18 cellular contexts compared by ENCODE assay signal in the genomic region with DNA sequence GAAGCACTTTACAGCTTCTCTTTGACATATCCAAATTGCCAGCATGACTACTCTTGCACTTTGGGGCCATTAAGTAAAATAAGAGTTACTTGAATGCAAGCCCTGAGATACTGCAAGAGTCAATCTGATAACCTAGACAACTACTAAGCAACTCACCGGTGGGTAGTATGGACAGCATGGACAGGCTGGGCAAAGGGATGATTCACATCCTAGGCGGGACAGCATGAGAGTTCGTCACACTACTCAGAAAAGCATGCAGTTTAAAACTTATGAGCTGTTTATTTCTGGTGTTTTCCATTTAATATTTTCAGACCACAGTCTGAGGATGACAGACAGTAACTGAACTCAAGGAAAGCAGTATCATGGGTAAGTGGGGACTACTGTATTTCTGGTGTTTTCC.
A peak's percentile ranks its signal among the peaks of the same experiment; 100 is the strongest.
DNase-seq lines count a peak whose midpoint lies in the region; ATAC-seq and TF ChIP-seq lines count a peak whose summit lies in the region.
"Had no signal": no experiment of that assay in that cellular context is flagged by ENCODE, and none has a peak within 500 bp of the region (broad histone marks: within the 10 kb centered on the region; RNA-seq: fewer than 3 reads in every experiment).

No MANE protein-coding gene starts in this region.

- H2BK120ac ChIP-seq in trophoblast cell (ENCODE audit: insufficient read depth, low read length, poor library complexity) = no peak overlapping the region

- WGBS in trophoblast cell (ENCODE audit: extremely low coverage, insufficient coverage, insufficient read length) = no CpG with 5 or more reads among the region's 3 CpGs
- WGBS in spleen, 5 donors = 89 to 97% (median 92%) methylated on average over 3 of the region's 3 CpGs

- H3K4ac ChIP-seq in trophoblast cell (ENCODE audit: low read depth, low read length) = no peak overlapping the region

- H3K27me3 ChIP-seq in trophoblast cell (ENCODE audit: insufficient read depth, low read length) (no peaks in the 10 kb centered on the region), lower lobe of right lung (ENCODE audit: low read depth) (no peaks in the 10 kb centered on the region), spleen (replicated peaks in 1 of 7) (no peaks in the 10 kb centered on the region)
- H3K27me3 ChIP-seq: dorsolateral prefrontal cortex, left lung, suprapubic skin had no signal

- TF ChIP-seq CTCF in lower lobe of right lung (IDR thresholded peaks at IDR 0.05) = no peak
- no peak for TF ChIP-seq CTCF in spleen (IDR thresholded peaks at IDR 0.05 in 8 of 11, conservative IDR thresholded peaks at IDR 0.05 in 3 of 11)

- H3K9me3 ChIP-seq in trophoblast cell (ENCODE audit: insufficient read depth, low read depth, low read length) (no peaks in the 10 kb centered on the region), lower lobe of right lung (no peaks in the 10 kb centered on the region), spleen (peaks cover 0 to 14% (median 3%) of the 10 kb centered on the region in 8 donors)
- H3K9me3 ChIP-seq: suprapubic skin had no signal

- peak; percentile 83 for ATAC-seq in SK-N-SH treated with all-trans-retinoic acid at 6 μM for 48 hours
- no peak for ATAC-seq in HG03378 (IDR thresholded peaks at IDR 0.05; ENCODE audit: unreplicated experiment)
- ATAC-seq in lower lobe of right lung = no peak
- ATAC-seq: HCT116, left lung had no signal

- no peaks in the 10 kb centered on the region for H3K79me2 ChIP-seq in trophoblast cell (ENCODE audit: control insufficient read depth, insufficient read depth, low read length, poor library complexity)

- H3K36me3 ChIP-seq in trophoblast cell (ENCODE audit: control insufficient read depth in 1 of 2, insufficient read depth in 2 of 2, low read length in 2 of 2) (no peaks in the 10 kb centered on the region), lower lobe of right lung (peaks cover 25% of the 10 kb centered on the region), spleen (peaks cover 0 to 45% (median 24%) of the 10 kb centered on the region in 6 donors)

- no peak overlapping the region for H4K91ac ChIP-seq in trophoblast cell (ENCODE audit: low read depth, low read length)

- H2BK12ac ChIP-seq in trophoblast cell (ENCODE audit: low read length) = no peak overlapping the region

- H3K4me3 ChIP-seq in trophoblast cell (ENCODE audit: low read depth, low read length) (no peak overlapping the region), lower lobe of right lung (no peak overlapping the region), spleen (no peak overlapping the region)
- H3K4me3 ChIP-seq: dorsolateral prefrontal cortex, left lung, suprapubic skin had no signal

- DNase-seq in EL (peak; percentile 68), epithelial cell of prostate (ENCODE audit: low read depth, low spot score) (peak; percentile 3), trophoblast cell (peak; percentile 68 to 76), lower lobe of right lung (no peak), spleen (no peak)
- DNase-seq: activated CD4-positive, alpha-beta T cell treated with anti-CD3 and anti-CD28 coated beads for 1 hour; dorsolateral prefrontal cortex; erythroblast; glutamatergic neuron; left lung; NCI-H187 treated with DMSO at 0.1 percent for 48 hours; NCI-H446 treated with DMSO at 0.1 percent for 48 hours; NK-92 treated with Interleukin-12 subunit alpha and Interleukin-12 subunit beta, amount 100 ng/mL, for 24 hours had no signal

- H3K14ac ChIP-seq in trophoblast cell (ENCODE audit: low read length) = no peak overlapping the region

- intact Hi-C loops in lower lobe of right lung (cut with DNase I) (no loop called here), spleen (cut with DNase I; ENCODE audit: low total_unique reads) (no loop called here)

- H3K4me2 ChIP-seq in trophoblast cell (ENCODE audit: low read length) = no peak overlapping the region

- no peak overlapping the region for H4K8ac ChIP-seq in trophoblast cell (ENCODE audit: low read depth, low read length)

- no peak overlapping the region for H3K27ac ChIP-seq in epithelial cell of prostate
- H3K27ac ChIP-seq in trophoblast cell (ENCODE audit: low read depth, low read length) = no peak overlapping the region
- no peak overlapping the region for H3K27ac ChIP-seq in lower lobe of right lung
- no peak overlapping the region for H3K27ac ChIP-seq in spleen
- H3K27ac ChIP-seq: left lung, RWPE1, suprapubic skin had no signal

- no peak overlapping the region for H3K23ac ChIP-seq in trophoblast cell (ENCODE audit: low read length)

- H4K12ac ChIP-seq in trophoblast cell (ENCODE audit: low read depth, low read length) = no peak overlapping the region

- no peaks in the 10 kb centered on the region for H3K79me1 ChIP-seq in trophoblast cell (ENCODE audit: low read length)

- no peak overlapping the region for H2BK5ac ChIP-seq in trophoblast cell (ENCODE audit: low read depth, low read length, poor library complexity)

- no peak overlapping the region for H2AFZ ChIP-seq in trophoblast cell (ENCODE audit: insufficient read depth, low read length, poor library complexity)

- H3K4me1 ChIP-seq in trophoblast cell (ENCODE audit: control insufficient read depth in 1 of 2, insufficient read depth in 2 of 2, low read length in 2 of 2) = peaks cover 0 to 9% of the 10 kb centered on the region in 2 experiments
- H3K4me1 ChIP-seq in lower lobe of right lung = no peaks in the 10 kb centered on the region
- H3K4me1 ChIP-seq in spleen = no peaks in the 10 kb centered on the region
- H3K4me1 ChIP-seq: left lung, suprapubic skin had no signal

- no peak overlapping the region for H3K9ac ChIP-seq in trophoblast cell (ENCODE audit: low read length)

- no peak for TF ChIP-seq POLR2A in spleen (IDR thresholded peaks at IDR 0.05)

- no peak overlapping the region for H3K18ac ChIP-seq in trophoblast cell (ENCODE audit: low read length)

- no peak overlapping the region for H2AK5ac ChIP-seq in trophoblast cell (ENCODE audit: low read length)

TF ChIP-seq in SK-N-SH treated with all-trans-retinoic acid at 6 μM for 48 hours, 23 proteins besides CTCF, POLR2A, EP300 and RAD21:
- TF ChIP-seq, protein P1, sequence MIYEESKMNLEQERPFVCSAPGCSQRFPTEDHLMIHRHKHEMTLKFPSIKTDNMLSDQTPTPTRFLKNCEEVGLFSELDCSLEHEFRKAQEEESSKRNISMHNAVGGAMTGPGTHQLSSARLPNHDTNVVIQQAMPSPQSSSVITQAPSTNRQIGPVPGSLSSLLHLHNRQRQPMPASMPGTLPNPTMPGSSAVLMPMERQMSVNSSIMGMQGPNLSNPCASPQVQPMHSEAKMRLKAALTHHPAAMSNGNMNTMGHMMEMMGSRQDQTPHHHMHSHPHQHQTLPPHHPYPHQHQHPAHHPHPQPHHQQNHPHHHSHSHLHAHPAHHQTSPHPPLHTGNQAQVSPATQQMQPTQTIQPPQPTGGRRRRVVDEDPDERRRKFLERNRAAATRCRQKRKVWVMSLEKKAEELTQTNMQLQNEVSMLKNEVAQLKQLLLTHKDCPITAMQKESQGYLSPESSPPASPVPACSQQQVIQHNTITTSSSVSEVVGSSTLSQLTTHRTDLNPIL (CRISPR knock-in tag; IDR thresholded peaks at IDR 0.05; ENCODE audit: low read depth) = no peak
- no peak for TF ChIP-seq GLIS3 (CRISPR knock-in tag; IDR thresholded peaks at IDR 0.05)
- no peak for TF ChIP-seq ZFP3 (CRISPR knock-in tag; IDR thresholded peaks at IDR 0.05)
- TF ChIP-seq, protein P2, sequence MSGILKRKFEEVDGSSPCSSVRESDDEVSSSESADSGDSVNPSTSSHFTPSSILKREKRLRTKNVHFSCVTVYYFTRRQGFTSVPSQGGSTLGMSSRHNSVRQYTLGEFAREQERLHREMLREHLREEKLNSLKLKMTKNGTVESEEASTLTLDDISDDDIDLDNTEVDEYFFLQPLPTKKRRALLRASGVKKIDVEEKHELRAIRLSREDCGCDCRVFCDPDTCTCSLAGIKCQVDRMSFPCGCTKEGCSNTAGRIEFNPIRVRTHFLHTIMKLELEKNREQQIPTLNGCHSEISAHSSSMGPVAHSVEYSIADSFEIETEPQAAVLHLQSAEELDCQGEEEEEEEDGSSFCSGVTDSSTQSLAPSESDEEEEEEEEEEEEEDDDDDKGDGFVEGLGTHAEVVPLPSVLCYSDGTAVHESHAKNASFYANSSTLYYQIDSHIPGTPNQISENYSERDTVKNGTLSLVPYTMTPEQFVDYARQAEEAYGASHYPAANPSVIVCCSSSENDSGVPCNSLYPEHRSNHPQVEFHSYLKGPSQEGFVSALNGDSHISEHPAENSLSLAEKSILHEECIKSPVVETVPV (CRISPR knock-in tag; IDR thresholded peaks at IDR 0.05) = no peak
- TF ChIP-seq PPARA (CRISPR knock-in tag; IDR thresholded peaks at IDR 0.05; ENCODE audit: borderline replicate concordance) = no peak
- no peak for TF ChIP-seq ISL1 (CRISPR knock-in tag; IDR thresholded peaks at IDR 0.05)
- no peak for TF ChIP-seq TOX (CRISPR knock-in tag; IDR thresholded peaks at IDR 0.05; ENCODE audit: borderline replicate concordance)
- no peak for TF ChIP-seq TCF4 (CRISPR knock-in tag; IDR thresholded peaks at IDR 0.05; ENCODE audit: borderline replicate concordance)
- TF ChIP-seq SNAI2 (CRISPR knock-in tag; IDR thresholded peaks at IDR 0.05) = no peak
- TF ChIP-seq ZNF565 (CRISPR knock-in tag; conservative IDR thresholded peaks at IDR 0.05; ENCODE audit: low read depth) = no peak
- no peak for TF ChIP-seq RARB (CRISPR knock-in tag; IDR thresholded peaks at IDR 0.05)
- no peak for TF ChIP-seq OSR1 (CRISPR knock-in tag; IDR thresholded peaks at IDR 0.05)
- no peak for TF ChIP-seq ZNF8 (CRISPR knock-in tag; IDR thresholded peaks at IDR 0.05)
- TF ChIP-seq BACH2 (CRISPR knock-in tag; IDR thresholded peaks at IDR 0.05; ENCODE audit: borderline replicate concordance) = no peak

Comparison
In these comparisons a context has a peak if more than half of its experiments do, and no peak if none do; other contexts are left out.
1. DNase-seq: peak in EL (single experiment), epithelial cell of prostate (single experiment) and trophoblast cell (2 of 2); none in lower lobe of right lung (single experiment) and spleen (single experiment).